ENCODE assay signal across 8 cellular contexts in the genomic region with DNA sequence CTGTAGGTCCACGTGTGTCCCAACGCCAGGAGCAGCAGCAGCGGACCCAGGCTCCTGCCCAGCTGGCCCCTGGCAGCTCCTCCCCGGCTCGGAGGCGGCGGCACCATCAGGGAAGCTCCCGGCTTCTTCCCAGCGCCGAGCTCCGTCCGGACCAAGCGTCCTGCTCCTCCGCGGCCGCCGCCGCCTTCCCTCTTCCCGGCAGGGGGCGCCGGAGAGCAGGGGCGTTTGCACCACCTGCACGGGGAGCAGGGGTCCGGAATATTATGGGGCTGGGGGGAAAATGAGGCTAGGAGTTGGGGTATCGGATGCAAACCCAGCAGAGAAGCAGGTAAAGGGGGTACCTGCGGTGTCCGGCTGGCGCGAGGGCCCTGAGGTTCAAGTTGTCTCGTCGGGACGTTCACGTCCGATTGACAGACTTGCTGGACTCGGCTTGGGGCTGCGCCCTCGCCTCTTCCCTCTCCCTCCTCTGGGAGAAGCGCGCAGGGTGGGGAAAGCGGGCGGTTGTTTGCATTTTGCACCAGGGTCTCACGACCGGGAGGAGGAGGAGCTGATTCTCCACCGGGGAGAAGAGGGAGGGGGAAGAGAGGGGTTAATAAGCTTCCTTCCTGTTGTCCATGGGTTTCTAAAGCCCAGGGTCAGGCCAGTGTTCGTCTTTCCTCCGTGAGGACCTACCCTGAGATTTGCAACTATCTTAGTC. TPM values are rescaled to one million over a fixed set of nuclear protein-coding genes. Genes with fewer than 3 reads are reported as not detected.
DNase-seq lines count a peak whose midpoint lies in the region; ATAC-seq and TF ChIP-seq lines count a peak whose summit lies in the region.

CCBE1 (minus strand) TSS at position 188 of the 697 bp plus-strand sequence.

- peak; percentile 64 for TF ChIP-seq CTCF in BE2C (IDR thresholded peaks at IDR 0.05; ENCODE audit: low read depth, low read length)
- TF ChIP-seq CTCF in fibroblast of villous mesenchyme (IDR thresholded peaks at IDR 0.05; ENCODE audit: insufficient read depth, low read depth, low read length), result peak; percentile 96
- peak in 1 of 3 donors; percentile 27 for TF ChIP-seq CTCF in omental fat pad (IDR thresholded peaks at IDR 0.05)

- peaks cover 7% of the 10 kb centered on the region for H3K4me1 Mint-ChIP-seq in activated CD8-positive, alpha-beta T cell treated with anti-CD3 and anti-CD28 coated beads, Interleukin-2, amount 10 ng/mL, durations not matched to agents 7 days and 5 days (ENCODE audit: low read depth)

- peaks cover 2% of the 10 kb centered on the region; the same call in 1 of the 2 replicates for H3K4me1 ChIP-seq in BE2C

- DNase-seq in BE2C (peak; percentile 67), LHCN-M2 (ENCODE audit: low read depth) (peak; percentile 81), fibroblast of villous mesenchyme (ENCODE audit: low read depth) (peak; percentile 76), omental fat pad (ENCODE audit: low spot score) (peak; percentile 56)
- DNase-seq in activated CD8-positive, alpha-beta T cell treated with anti-CD3 and anti-CD28 coated beads, Interleukin-2, amount 10 ng/mL, durations not matched to agents 7 days and 5 days, result peak; percentile 52
- DNase-seq in NK-92 treated with Interleukin-12 subunit alpha and Interleukin-12 subunit beta, amount 100 ng/mL, for 24 hours (lab: John Stamatoyannopoulos, UW), result no peak

- no peaks in the 10 kb centered on the region for H3K9me3 ChIP-seq in BE2C

- ATAC-seq in GM19351 (IDR thresholded peaks at IDR 0.05; ENCODE audit: unreplicated experiment) (peak; percentile 79), omental fat pad (ENCODE audit: low FRiP score) (peak; percentile 75), HG03520 (IDR thresholded peaks at IDR 0.05; ENCODE audit: unreplicated experiment) (no peak)
- ATAC-seq in activated CD8-positive, alpha-beta T cell treated with anti-CD3 and anti-CD28 coated beads, Interleukin-2, amount 10 ng/mL, durations not matched to agents 7 days and 5 days, result peak; percentile 72

- peaks cover 61% of the 10 kb centered on the region for H3K27me3 Mint-ChIP-seq in activated CD8-positive, alpha-beta T cell treated with anti-CD3 and anti-CD28 coated beads, Interleukin-2, amount 10 ng/mL, durations not matched to agents 7 days and 5 days (ENCODE audit: low read depth)

- H3K36me3 ChIP-seq in BE2C, result no peaks in the 10 kb centered on the region

- no peaks in the 10 kb centered on the region for H3K36me3 Mint-ChIP-seq in activated CD8-positive, alpha-beta T cell treated with anti-CD3 and anti-CD28 coated beads, Interleukin-2, amount 10 ng/mL, durations not matched to agents 7 days and 5 days (ENCODE audit: low read depth)

- no peak within 1 kb of the TSS for H3K4me3 Mint-ChIP-seq in activated CD8-positive, alpha-beta T cell treated with anti-CD3 and anti-CD28 coated beads, Interleukin-2, amount 10 ng/mL, durations not matched to agents 7 days and 5 days

- no peaks in the 10 kb centered on the region for H3K9me3 Mint-ChIP-seq in activated CD8-positive, alpha-beta T cell treated with anti-CD3 and anti-CD28 coated beads, Interleukin-2, amount 10 ng/mL, durations not matched to agents 7 days and 5 days (ENCODE audit: insufficient read depth)

- H3K4me3 ChIP-seq in BE2C (ENCODE audit: low read depth, low read length) (peak within 1 kb of the TSS; percentile 49), fibroblast of villous mesenchyme (ENCODE audit: low read depth, low read length) (peak within 1 kb of the TSS; percentile 82)

- CTCF ChIA-PET in activated CD8-positive, alpha-beta T cell treated with anti-CD3 and anti-CD28 coated beads, Interleukin-2, amount 10 ng/mL, durations not matched to agents 7 days and 5 days (lab: Charles Lee), result interaction anchor here (0.6 to 2.1 kb wide), 20 partner anchors 8 to 448 kb away, joined by 3 to 19 read pairs (median 4); no protein-coding TSS in a partner anchor

- POLR2A ChIA-PET in activated CD8-positive, alpha-beta T cell treated with anti-CD3 and anti-CD28 coated beads, Interleukin-2, amount 10 ng/mL, durations not matched to agents 7 days and 5 days (lab: Charles Lee), result no interaction called here

- H3K27me3 ChIP-seq in BE2C, result peaks cover 21% of the 10 kb centered on the region

- H3K27ac Mint-ChIP-seq in activated CD8-positive, alpha-beta T cell treated with anti-CD3 and anti-CD28 coated beads, Interleukin-2, amount 10 ng/mL, durations not matched to agents 7 days and 5 days, result no peak within 1 kb of the TSS

RNA-seq across cellular contexts. Expression of gene CCBE1, which starts in this region (rescaled TPM):
- polyA plus RNA-seq in BE2C (2012; ENCODE audit: insufficient read depth, insufficient read length, low read depth), result 0.43 TPM
- 54.9 and 92.6 TPM in 2 replicates for total RNA-seq in LHCN-M2 (2014; rRNA removed)
- 179 TPM for polyA plus RNA-seq in LHCN-M2 (2012)
- not detected for total RNA-seq in activated CD8-positive, alpha-beta T cell treated with anti-CD3 and anti-CD28 coated beads, Interleukin-2, amount 10 ng/mL, durations not matched to agents 7 days and 5 days
- total RNA-seq in fibroblast of villous mesenchyme, result 7.4 and 10.4 TPM in 2 replicates
- 10 to 100 TPM in 2 of 4 donors, 1 to 10 TPM in 2; 1.3 to 30.2 (median 8.0) TPM for total RNA-seq in omental fat pad

Comparison
In these comparisons a context has a peak if more than half of its experiments do, and no peak if none do; other contexts are left out.
1. Peak in DNase-seq and ATAC-seq in activated CD8-positive, alpha-beta T cell treated with anti-CD3 and anti-CD28 coated beads, Interleukin-2, amount 10 ng/mL, durations not matched to agents 7 days and 5 days; RNA of the gene not detected or under 1 TPM.